In the genomic region with DNA sequence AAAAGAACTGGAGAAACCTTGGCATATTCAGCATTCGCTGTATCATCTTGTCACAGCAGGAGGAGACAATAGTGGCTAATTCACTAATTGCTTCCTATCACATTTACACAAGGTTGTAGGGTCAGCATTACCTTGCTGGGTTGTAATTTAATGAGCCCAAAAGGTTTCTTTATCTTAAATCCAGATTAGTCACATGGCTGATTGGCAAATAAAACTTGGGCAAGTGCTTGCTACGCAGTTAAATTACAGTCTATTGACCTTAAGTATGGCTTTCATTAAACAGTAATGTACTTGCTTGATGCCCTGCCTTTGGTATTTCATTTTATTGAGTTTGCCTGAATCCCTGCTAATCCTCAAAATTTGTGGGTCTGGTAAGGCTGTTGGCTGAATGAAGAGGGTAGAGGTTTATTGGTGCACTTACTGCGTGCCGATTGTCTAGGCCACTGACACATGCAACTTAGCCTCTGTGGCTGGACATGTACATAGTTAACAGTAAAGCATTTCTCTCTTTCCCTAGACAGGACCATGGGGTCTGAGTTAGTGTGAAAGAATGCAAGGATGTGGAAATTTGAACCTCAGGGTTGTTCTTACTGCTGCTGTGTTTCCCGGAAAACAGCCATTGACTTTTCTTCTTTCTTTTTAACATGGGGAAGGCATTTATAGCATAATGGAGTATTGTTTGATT, we compare ENCODE assay signal across 14 cellular contexts. TPM values are rescaled to one million over a fixed set of nuclear protein-coding genes. Genes with fewer than 3 reads are reported as not detected.
A peak's percentile ranks its signal among the peaks of the same experiment; 100 is the strongest.
DNase-seq lines count a peak whose midpoint lies in the region; TF ChIP-seq lines count a peak whose summit lies in the region.
"Had no signal": no experiment of that assay in that cellular context is flagged by ENCODE, and none has a peak within 500 bp of the region (broad histone marks: within the 10 kb centered on the region; RNA-seq: fewer than 3 reads in every experiment).

No MANE protein-coding gene starts in this region.

- H3K9me3 ChIP-seq in MM.1S (replicated peaks; ENCODE audit: insufficient read depth, low read length): no peaks in the 10 kb centered on the region
- no peaks in the 10 kb centered on the region for H3K9me3 ChIP-seq in Caco-2
- H3K9me3 ChIP-seq: heart left ventricle, prostate gland, SJSA1, upper lobe of left lung had no signal

- TF ChIP-seq CTCF in MM.1S (IDR thresholded peaks at IDR 0.05; ENCODE audit: low read length): no peak
- TF ChIP-seq CTCF in epithelial cell of proximal tubule (conservative IDR thresholded peaks at IDR 0.05; ENCODE audit: low read depth, low read length): no peak
- no peak for TF ChIP-seq CTCF in osteocyte (IDR thresholded peaks at IDR 0.05)
- TF ChIP-seq CTCF in Caco-2 (IDR thresholded peaks at IDR 0.05; ENCODE audit: insufficient read depth in 1 of 2, low read depth in 1 of 2, low read length in 1 of 2, severe bottlenecking in 1 of 2, unreplicated experiment in 1 of 2): no peak

- H3K27ac ChIP-seq in MM.1S (ENCODE audit: low read length): no peak overlapping the region
- H3K27ac ChIP-seq: heart left ventricle, prostate gland, SJSA1, upper lobe of left lung had no signal

- CTCF ChIA-PET in Caco-2 (lab: Charles Lee): no interaction called here

- H3K27ac Mint-ChIP-seq in osteocyte (ENCODE audit: unreplicated experiment) (peak overlapping the region; percentile 82), Caco-2 (ENCODE audit: unreplicated experiment) (no peak overlapping the region)

- H3K27me3 ChIP-seq in MM.1S (replicated peaks; ENCODE audit: insufficient read depth, low read length): no peaks in the 10 kb centered on the region
- H3K27me3 ChIP-seq in Caco-2 (replicated peaks; ENCODE audit: control insufficient read depth, insufficient read depth, low read length): no peaks in the 10 kb centered on the region
- H3K27me3 ChIP-seq: heart left ventricle, SJSA1, upper lobe of left lung had no signal

- peaks cover 20% of the 10 kb centered on the region for H3F3A ChIP-seq in MM.1S (ENCODE audit: insufficient read depth, low read length)

- peaks cover 34% of the 10 kb centered on the region for H3K4me1 Mint-ChIP-seq in osteocyte (ENCODE audit: unreplicated experiment)
- H3K4me1 Mint-ChIP-seq in Caco-2 (ENCODE audit: low read depth, unreplicated experiment): no peaks in the 10 kb centered on the region

- H2AFZ ChIP-seq in MM.1S (ENCODE audit: low read length): no peak overlapping the region

- H3K27me3 Mint-ChIP-seq in osteocyte (ENCODE audit: unreplicated experiment) (no peaks in the 10 kb centered on the region), Caco-2 (ENCODE audit: insufficient read depth, unreplicated experiment) (no peaks in the 10 kb centered on the region)

- H3K4me2 ChIP-seq in MM.1S (ENCODE audit: low read depth, low read length): peak overlapping the region; percentile 64; the same call in 1 of the 2 replicates

- H3K4me3 ChIP-seq in MM.1S (ENCODE audit: low read length): no peak overlapping the region
- no peak overlapping the region for H3K4me3 ChIP-seq in epithelial cell of proximal tubule (ENCODE audit: low read depth, low read length)
- H3K4me3 ChIP-seq in Caco-2 (ENCODE audit: low read depth, low read length): no peak overlapping the region
- H3K4me3 ChIP-seq: heart left ventricle, lung, prostate gland, SJSA1, upper lobe of left lung had no signal

- H3K9me3 Mint-ChIP-seq in osteocyte (ENCODE audit: unreplicated experiment) (no peaks in the 10 kb centered on the region), Caco-2 (ENCODE audit: unreplicated experiment) (no peaks in the 10 kb centered on the region)

- H3K4me1 ChIP-seq in MM.1S (ENCODE audit: low read length) (peaks cover 29% of the 10 kb centered on the region), Caco-2 (no peaks in the 10 kb centered on the region)
- H3K4me1 ChIP-seq: prostate gland had no signal

- BruUV-seq in Caco-2 (replicated peaks; lab: Mats Ljungman, UMichigan): no TSS peak

- H3K9me2 ChIP-seq in MM.1S (replicated peaks; ENCODE audit: insufficient read depth, low read length): no peaks in the 10 kb centered on the region

- peak; percentile 63 for DNase-seq in AG20443 (ENCODE audit: low spot score)
- DNase-seq in MM.1S: no peak
- peak; percentile 53 for DNase-seq in epithelial cell of proximal tubule (ENCODE audit: low read depth)
- no peak for DNase-seq in osteocyte (ENCODE audit: extremely low spot score, unreplicated experiment)
- no peak for DNase-seq in KG1 (lab: John Stamatoyannopoulos, UW)
- no peak for DNase-seq in mesenteric fat pad (ENCODE audit: low spot score)
- DNase-seq in Caco-2: no peak
- no peak for DNase-seq in amygdala (lab: John Stamatoyannopoulos, UW)
- DNase-seq: heart left ventricle, NCI-H510A, upper lobe of left lung had no signal

- H3K36me3 ChIP-seq in MM.1S (replicated peaks; ENCODE audit: insufficient read depth, low read length): no peaks in the 10 kb centered on the region
- no peaks in the 10 kb centered on the region; the same call in 1 of the 2 replicates for H3K36me3 ChIP-seq in Caco-2 (ENCODE audit: control insufficient read depth, insufficient read depth, low read length)
- H3K36me3 ChIP-seq: heart left ventricle, prostate gland, SJSA1, upper lobe of left lung had no signal

- H3K36me3 Mint-ChIP-seq in osteocyte (ENCODE audit: unreplicated experiment) (no peaks in the 10 kb centered on the region), Caco-2 (ENCODE audit: insufficient read depth, unreplicated experiment) (no peaks in the 10 kb centered on the region)

- peaks cover 8% of the 10 kb centered on the region; the same call in 1 of the 2 replicates for H3K79me2 ChIP-seq in MM.1S (ENCODE audit: low read length)

- H4K20me1 ChIP-seq in MM.1S (ENCODE audit: insufficient read depth, low read length): no peaks in the 10 kb centered on the region

- no peak overlapping the region for H3K9ac ChIP-seq in MM.1S (ENCODE audit: low read length)

- POLR2A ChIA-PET in Caco-2 (lab: Charles Lee): no interaction called here

- intact Hi-C loops in Caco-2 (cut with micrococcal nuclease; ENCODE audit: unreplicated experiment): no loop called here

- H3K4me3 Mint-ChIP-seq in osteocyte (ENCODE audit: unreplicated experiment) (peak overlapping the region; percentile 33), Caco-2 (ENCODE audit: unreplicated experiment) (no peak overlapping the region)

RNA-seq across cellular contexts. Expression of a gene that starts 34.3 kb away (rescaled TPM):
- total RNA-seq in epithelial cell of proximal tubule: 25.6 and 29.7 TPM in 2 replicates
- total RNA-seq in osteocyte: 44.0 and 45.3 TPM in 2 replicates
- 57.6 TPM for total RNA-seq in mesenteric fat pad
- 38.0 and 38.2 TPM in 2 replicates for total RNA-seq in Caco-2 (2022)

Comparison
In these comparisons a context has a peak if more than half of its experiments do, and no peak if none do; other contexts are left out.
1. DNase-seq: peak in AG20443 (single experiment) and epithelial cell of proximal tubule (single experiment); none in MM.1S (single experiment), osteocyte (single experiment), KG1 (single experiment), mesenteric fat pad (single experiment), Caco-2 (0 of 2) and amygdala (0 of 56).